ENCODE assay signal across 8 cellular contexts in the genomic region with DNA sequence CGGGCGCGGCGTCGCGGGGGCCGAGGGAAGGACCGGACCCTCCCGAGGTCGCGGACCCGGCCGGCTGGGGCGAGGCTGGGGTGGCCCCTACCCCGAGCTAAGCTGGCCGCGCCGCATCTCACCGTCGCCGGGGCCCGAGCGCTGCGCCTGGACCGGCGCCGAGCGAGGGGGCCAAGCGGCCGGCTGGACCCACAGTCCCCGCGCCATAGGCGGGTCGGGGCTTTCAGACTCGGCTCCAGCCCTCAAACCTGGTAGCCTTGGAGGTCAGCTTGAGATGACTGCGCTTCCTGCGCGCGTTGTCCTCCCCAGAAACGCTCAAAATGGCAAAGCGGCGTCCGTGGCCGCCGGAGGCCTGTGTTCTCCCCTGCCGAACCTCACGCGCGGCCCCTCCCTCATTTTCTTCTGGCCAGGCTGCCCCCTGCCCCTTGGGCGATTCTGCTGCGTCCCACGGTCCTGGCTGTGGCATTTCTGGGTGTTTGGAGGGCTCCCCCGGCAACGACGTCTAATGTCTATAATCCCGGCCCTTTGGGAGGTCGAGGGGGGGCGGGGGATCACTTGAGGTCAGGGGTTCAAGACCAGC. TPM values are rescaled to one million over a fixed set of nuclear protein-coding genes. Genes with fewer than 3 reads are reported as not detected.
DNase-seq lines count a peak whose midpoint lies in the region; ATAC-seq and TF ChIP-seq lines count a peak whose summit lies in the region.

No MANE protein-coding gene starts in this region.

- H3K9me3 ChIP-seq in HUES48 (ENCODE audit: control insufficient read depth, insufficient read depth, low read length) = no peaks in the 10 kb centered on the region
- H3K9me3 ChIP-seq in naive thymus-derived CD4-positive, alpha-beta T cell (ENCODE audit: control insufficient read depth in 2 of 3, low read length in 3 of 3) = no peaks in the 10 kb centered on the region

- H3K36me3 ChIP-seq in HUES48 (ENCODE audit: control insufficient read depth, insufficient read depth, low read length) = no peaks in the 10 kb centered on the region
- no peaks in the 10 kb centered on the region for H3K36me3 ChIP-seq in naive thymus-derived CD4-positive, alpha-beta T cell (ENCODE audit: control insufficient read depth in 2 of 3, insufficient read depth in 3 of 3, low read length in 3 of 3)

- H3K4me3 Mint-ChIP-seq in activated T-cell treated with anti-CD3 and anti-CD28 coated beads, Interleukin-2, amount 50 U/mL, for 24 hours = peak overlapping the region; percentile 79
- H3K4me3 Mint-ChIP-seq in chondrocyte (ENCODE audit: unreplicated experiment) = peak overlapping the region; percentile 71
- peak overlapping the region; percentile 65 to 88 (median 80) for H3K4me3 Mint-ChIP-seq in naive thymus-derived CD4-positive, alpha-beta T cell

- H3K36me3 Mint-ChIP-seq in activated T-cell treated with anti-CD3 and anti-CD28 coated beads, Interleukin-2, amount 50 U/mL, for 24 hours (ENCODE audit: low read depth) = peaks cover 20% of the 10 kb centered on the region
- H3K36me3 Mint-ChIP-seq in chondrocyte (ENCODE audit: low read depth) = no peaks in the 10 kb centered on the region
- peaks cover 0 to 2% (median 0%) of the 10 kb centered on the region in 5 donors for H3K36me3 Mint-ChIP-seq in naive thymus-derived CD4-positive, alpha-beta T cell

- no peak overlapping the region for H3K9ac ChIP-seq in HUES48 (ENCODE audit: low read depth, low read length)

- H3K27ac ChIP-seq in HUES48 (ENCODE audit: low read depth, low read length) (no peak overlapping the region), substantia nigra (ENCODE audit: low read depth, low read length, poor library complexity, severe bottlenecking) (no peak overlapping the region)
- peak overlapping the region; percentile 85 for H3K27ac ChIP-seq in naive thymus-derived CD4-positive, alpha-beta T cell (ENCODE audit: low read depth, low read length)

- ATAC-seq in naive thymus-derived CD4-positive, alpha-beta T cell = no peak

- POLR2A ChIA-PET in naive thymus-derived CD4-positive, alpha-beta T cell (lab: Charles Lee) = interaction anchor here (0.8 to 2.5 kb wide), 22 partner anchors 9 to 403 kb away, joined by 3 to 18 read pairs (median 4); partner anchors contain the start of genes CYSRT1, DPP7, GRIN1 and MAN1B1

- no peak for TF ChIP-seq CTCF in chondrocyte (IDR thresholded peaks at IDR 0.05)

- no peak for DNase-seq in activated T-cell treated with anti-CD3 and anti-CD28 coated beads, Interleukin-2, amount 50 U/mL, for 24 hours
- no peak for DNase-seq in activated T-cell treated with anti-CD3 and anti-CD28 coated beads, Interleukin-2, amount 50 U/mL, for 48 hours
- DNase-seq in chondrocyte (ENCODE audit: low spot score) (peak; percentile 82), COR-L47 (lab: John Stamatoyannopoulos, UW) (no peak), substantia nigra (lab: John Stamatoyannopoulos, UW) (no peak)
- no peak for DNase-seq in naive thymus-derived CD4-positive, alpha-beta T cell
- no peak for DNase-seq in activated effector memory CD4-positive, alpha-beta T cell treated with Interleukin-2 at 50 U/mL for 16 hours

- H3K4me1 Mint-ChIP-seq in activated T-cell treated with anti-CD3 and anti-CD28 coated beads, Interleukin-2, amount 50 U/mL, for 24 hours (ENCODE audit: low read depth) = peaks cover 28% of the 10 kb centered on the region
- H3K4me1 Mint-ChIP-seq in chondrocyte (ENCODE audit: low read depth) = peaks cover 26% of the 10 kb centered on the region
- peaks cover 23 to 34% (median 27%) of the 10 kb centered on the region in 7 donors for H3K4me1 Mint-ChIP-seq in naive thymus-derived CD4-positive, alpha-beta T cell

- no peaks in the 10 kb centered on the region for H3K9me3 Mint-ChIP-seq in activated T-cell treated with anti-CD3 and anti-CD28 coated beads, Interleukin-2, amount 50 U/mL, for 24 hours
- H3K9me3 Mint-ChIP-seq in chondrocyte (ENCODE audit: low read depth) = no peaks in the 10 kb centered on the region
- peaks cover 0 to 11% (median 0%) of the 10 kb centered on the region in 11 donors for H3K9me3 Mint-ChIP-seq in naive thymus-derived CD4-positive, alpha-beta T cell

- intact Hi-C loops in naive thymus-derived CD4-positive, alpha-beta T cell (cut with micrococcal nuclease) = no loop called here

- peaks cover 6% of the 10 kb centered on the region for H3K4me1 ChIP-seq in HUES48 (ENCODE audit: control insufficient read depth, insufficient read depth, low read length)
- peaks cover 21 to 28% of the 10 kb centered on the region in 2 donors for H3K4me1 ChIP-seq in naive thymus-derived CD4-positive, alpha-beta T cell (ENCODE audit: control insufficient read depth in 2 of 2, insufficient read depth in 2 of 2, low read length in 2 of 2)

- H3K4me3 ChIP-seq in HUES48 (ENCODE audit: low read depth, low read length) = peak overlapping the region; percentile 81
- H3K4me3 ChIP-seq in naive thymus-derived CD4-positive, alpha-beta T cell (ENCODE audit: low read length) = peak overlapping the region; percentile 85

- peak overlapping the region; percentile 69 for H3K27ac Mint-ChIP-seq in activated T-cell treated with anti-CD3 and anti-CD28 coated beads, Interleukin-2, amount 50 U/mL, for 24 hours
- H3K27ac Mint-ChIP-seq in chondrocyte (ENCODE audit: unreplicated experiment) = peak overlapping the region; percentile 12
- H3K27ac Mint-ChIP-seq in naive thymus-derived CD4-positive, alpha-beta T cell = peak overlapping the region in 8 of 9 donors; percentile 33 to 85 (median 58)

- CTCF ChIA-PET in naive thymus-derived CD4-positive, alpha-beta T cell (lab: Charles Lee) = interaction anchor here (0.7 to 1.0 kb wide), 4 partner anchors 59 to 106 kb away, joined by 3 to 5 read pairs (median 4); partner anchors contain the start of genes RNF224 and SSNA1

- H3K27me3 ChIP-seq in HUES48 (ENCODE audit: control insufficient read depth, insufficient read depth, low read length) = peaks cover 7% of the 10 kb centered on the region
- H3K27me3 ChIP-seq in naive thymus-derived CD4-positive, alpha-beta T cell (ENCODE audit: control insufficient read depth in 2 of 2, insufficient read depth in 2 of 2, low read length in 2 of 2) = no peaks in the 10 kb centered on the region

- H3K27me3 Mint-ChIP-seq in activated T-cell treated with anti-CD3 and anti-CD28 coated beads, Interleukin-2, amount 50 U/mL, for 24 hours = peaks cover 15% of the 10 kb centered on the region
- H3K27me3 Mint-ChIP-seq in chondrocyte (ENCODE audit: low read depth) = peaks cover 2% of the 10 kb centered on the region
- H3K27me3 Mint-ChIP-seq in naive thymus-derived CD4-positive, alpha-beta T cell = peaks cover 9 to 15% (median 12%) of the 10 kb centered on the region in 5 donors

RNA-seq across cellular contexts. Expression of gene GRIN1, which starts 8.7 kb away (rescaled TPM):
- total RNA-seq in chondrocyte = 0.07 TPM in 1 of 3 replicates, not detected in the others
- total RNA-seq in naive thymus-derived CD4-positive, alpha-beta T cell = not detected
- not detected for polyA plus RNA-seq in naive thymus-derived CD4-positive, alpha-beta T cell

RNA-seq across cellular contexts. Expression of gene DPP7, which starts 15.7 kb away (rescaled TPM):
- total RNA-seq in chondrocyte = 54.0 to 85.0 TPM (median 82.2 TPM) in 3 replicates
- total RNA-seq in naive thymus-derived CD4-positive, alpha-beta T cell = 100 to 1,000 TPM; 235 to 328 (median 298) TPM
- polyA plus RNA-seq in naive thymus-derived CD4-positive, alpha-beta T cell = 100 to 1,000 TPM in 1 of 2 donors, 10 to 100 TPM in 1; 86.9 to 120 TPM

RNA-seq across cellular contexts. Expression of gene LRRC26, which starts 39.6 kb away (rescaled TPM):
- total RNA-seq in chondrocyte = not detected in 3 replicates
- total RNA-seq in naive thymus-derived CD4-positive, alpha-beta T cell = under 1 TPM in 1 of 5 experiments, not detected in 4; 0.42 TPM
- not detected for polyA plus RNA-seq in naive thymus-derived CD4-positive, alpha-beta T cell

RNA-seq across cellular contexts. Expression of gene TMEM210, which starts 41.6 kb away (rescaled TPM):
- total RNA-seq in chondrocyte = not detected in 3 replicates
- total RNA-seq in naive thymus-derived CD4-positive, alpha-beta T cell = not detected
- polyA plus RNA-seq in naive thymus-derived CD4-positive, alpha-beta T cell = not detected

RNA-seq across cellular contexts. Expression of gene MAN1B1, which starts 43.5 kb away (rescaled TPM):
- 105 to 117 TPM (median 106 TPM) in 3 replicates for total RNA-seq in chondrocyte
- 10 to 100 TPM; 57.3 to 74.2 (median 70.2) TPM for total RNA-seq in naive thymus-derived CD4-positive, alpha-beta T cell
- 10 to 100 TPM; 36.0 to 51.2 TPM for polyA plus RNA-seq in naive thymus-derived CD4-positive, alpha-beta T cell

Comparison
In these comparisons a context has a peak if more than half of its experiments do, and no peak if none do; other contexts are left out.
1. H3K27ac Mint-ChIP-seq: peak in every context shown above with its lines; median percentile 69 in activated T-cell treated with anti-CD3 and anti-CD28 coated beads, Interleukin-2, amount 50 U/mL, for 24 hours; 58 in naive thymus-derived CD4-positive, alpha-beta T cell; 12 in chondrocyte.